In the genomic region with DNA sequence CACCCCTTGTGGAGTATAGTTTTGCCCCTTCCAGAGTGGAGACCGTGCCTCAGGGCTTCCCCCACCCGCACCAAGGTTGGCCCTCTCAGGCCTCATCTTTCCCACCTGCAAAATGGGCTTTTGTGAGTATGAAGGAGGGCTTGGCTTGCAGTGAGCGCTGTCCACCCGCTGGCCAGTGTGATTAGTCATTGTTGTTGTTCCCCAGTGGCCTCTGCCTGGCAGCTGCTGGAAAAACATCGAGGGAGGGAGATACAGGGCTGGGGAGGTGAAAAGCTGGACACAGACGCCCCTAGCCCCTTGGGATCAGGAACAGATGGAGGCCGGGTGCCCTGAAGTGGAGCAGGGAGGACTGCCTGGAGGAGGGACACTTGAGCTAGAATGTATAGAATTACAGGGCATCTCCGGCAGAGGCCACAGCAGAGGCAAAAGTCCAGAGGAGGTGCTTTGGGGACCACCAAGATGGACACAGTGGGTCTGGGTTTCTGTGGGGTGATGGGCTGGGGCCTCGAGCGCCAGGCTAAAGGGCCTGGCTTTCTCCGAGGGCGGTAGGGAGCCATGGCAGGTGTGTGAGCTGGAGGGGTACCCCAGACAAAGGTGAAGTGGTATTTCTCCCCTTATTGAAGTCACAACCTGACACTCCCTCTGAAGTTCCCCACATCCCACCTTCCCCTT, we compare ENCODE assay signal across 1 cellular context.
A peak's percentile ranks its signal among the peaks of the same experiment; 100 is the strongest.
TF ChIP-seq lines count a peak whose summit lies in the region.

No MANE protein-coding gene starts in this region.

TF ChIP-seq in IMR-90, 13 proteins besides CTCF, POLR2A, EP300 and RAD21:
- TF ChIP-seq RCOR1 (IDR thresholded peaks at IDR 0.05; ENCODE audit: insufficient replicate concordance, low read length) (peak; percentile 74), RFX5 (IDR thresholded peaks at IDR 0.05; ENCODE audit: low read depth, low read length) (no peak), CHD1 (IDR thresholded peaks at IDR 0.05; ENCODE audit: low read depth, low read length) (no peak)
- TF ChIP-seq, protein P1, sequence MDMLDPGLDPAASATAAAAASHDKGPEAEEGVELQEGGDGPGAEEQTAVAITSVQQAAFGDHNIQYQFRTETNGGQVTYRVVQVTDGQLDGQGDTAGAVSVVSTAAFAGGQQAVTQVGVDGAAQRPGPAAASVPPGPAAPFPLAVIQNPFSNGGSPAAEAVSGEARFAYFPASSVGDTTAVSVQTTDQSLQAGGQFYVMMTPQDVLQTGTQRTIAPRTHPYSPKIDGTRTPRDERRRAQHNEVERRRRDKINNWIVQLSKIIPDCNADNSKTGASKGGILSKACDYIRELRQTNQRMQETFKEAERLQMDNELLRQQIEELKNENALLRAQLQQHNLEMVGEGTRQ (IDR thresholded peaks at IDR 0.05; ENCODE audit: low read depth, low read length): no peak
